8 cellular contexts compared by ENCODE assay signal in genomic region chr17:49995055-49995738, GRCh38. TPM values are rescaled to one million over a fixed set of nuclear protein-coding genes. Genes with fewer than 3 reads are reported as not detected.
DNase-seq lines count a peak whose midpoint lies in the region; ATAC-seq, FAIRE-seq and TF ChIP-seq lines count a peak whose summit lies in the region.

TSS of gene DLX3 (minus strand) at chr17:49995224. CDS start at chr17:49994998, 226 bp downstream.

- no peaks in the 10 kb centered on the region for H3K79me1 ChIP-seq in IMR-90 (ENCODE audit: low read depth in 1 of 2, low read length in 2 of 2)

- no peaks in the 10 kb centered on the region for H3K36me3 ChIP-seq in IMR-90 (ENCODE audit: control insufficient read depth, insufficient read depth, low read length)
- H3K36me3 ChIP-seq in duodenal mucosa (ENCODE audit: control insufficient read depth in 1 of 2, insufficient read depth in 2 of 2, low read length in 2 of 2): no peaks in the 10 kb centered on the region
- no peaks in the 10 kb centered on the region for H3K36me3 ChIP-seq in thymus (ENCODE audit: control insufficient read depth, insufficient read depth)

- H2AK9ac ChIP-seq in IMR-90 (replicated peaks; ENCODE audit: low read depth, low read length, poor library complexity): peak within 1 kb of the TSS; percentile 58

- H4K91ac ChIP-seq in IMR-90 (ENCODE audit: insufficient read depth, low read depth, low read length): no peak within 1 kb of the TSS

- peak; percentile 72 for ATAC-seq in IMR-90 (ENCODE audit: low read depth)

- no peak within 1 kb of the TSS for H3K4ac ChIP-seq in IMR-90 (ENCODE audit: low read depth, low read length)

- no TSS peak for BruUV-seq in IMR-90 (replicated peaks; lab: Mats Ljungman, UMichigan)

- in situ Hi-C loops in IMR-90 (cut with MboI; ENCODE audit: low sequenced_read_pairs): loop anchor here (5.0 to 10.0 kb wide), 3 partner anchors 133 to 423 kb away; partner anchors contain the start of gene SLC35B1

- H2BK5ac ChIP-seq in IMR-90 (ENCODE audit: low read depth, low read length, poor library complexity, severe bottlenecking): no peak within 1 kb of the TSS

- H3K4me2 ChIP-seq in IMR-90 (ENCODE audit: low read depth, low read length): peak within 1 kb of the TSS; percentile 44; the same call in 1 of the 2 replicates

- H3K56ac ChIP-seq in IMR-90 (ENCODE audit: extremely low read depth, insufficient read depth, low read length): no peak within 1 kb of the TSS

- H3K4me1 ChIP-seq in IMR-90 (ENCODE audit: control insufficient read depth, insufficient read depth, low read length): peaks cover 3% of the 10 kb centered on the region; the same call in 1 of the 2 replicates
- peaks cover 9 to 36% of the 10 kb centered on the region in 2 donors for H3K4me1 ChIP-seq in duodenal mucosa (ENCODE audit: control insufficient read depth in 1 of 2, insufficient read depth in 2 of 2, low read length in 2 of 2)
- H3K4me1 ChIP-seq in thymus (ENCODE audit: control insufficient read depth, insufficient read depth, low read length): peaks cover 3% of the 10 kb centered on the region

- WGBS in IMR-90 (ENCODE audit: extremely low coverage in 2 of 2, insufficient read length in 1 of 2), 2 experiments: 5% methylated on average over 4 of the region's 29 CpGs; no CpG with 5 or more reads in 1 of the 2 experiments
- WGBS in thymus: 8% methylated on average over 29 of the region's 29 CpGs

- no peak for TF ChIP-seq RAD21 in IMR-90 (IDR thresholded peaks at IDR 0.05; ENCODE audit: low read length)

- no peak for FAIRE-seq in GM12891 (lab: Jason Lieb, UNC)

- DNase-seq in COLO829 (ENCODE audit: low spot score): peak; percentile 65
- peak; percentile 62 for DNase-seq in IMR-90
- DNase-seq in SK-N-DZ (ENCODE audit: low spot score): peak; percentile 61
- peak; percentile 57 to 77 for DNase-seq in lung microvascular endothelial cell (ENCODE audit: low read depth in 2 of 2)
- no peak for DNase-seq in SW 1271 (lab: John Stamatoyannopoulos, UW)
- no peak for DNase-seq in GM12891 (ENCODE audit: insufficient read length, low spot score)

- no peak within 1 kb of the TSS for H2BK15ac ChIP-seq in IMR-90 (ENCODE audit: low read depth, low read length)

- TF ChIP-seq POLR2A in IMR-90 (IDR thresholded peaks at IDR 0.05; ENCODE audit: low read depth, low read length) (no peak), GM12891 (IDR thresholded peaks at IDR 0.05; ENCODE audit: low read depth, low read length) (no peak)

- no peak within 1 kb of the TSS for H3K18ac ChIP-seq in IMR-90 (ENCODE audit: low read depth, low read length)

- no peaks in the 10 kb centered on the region for H3K9me1 ChIP-seq in IMR-90 (ENCODE audit: insufficient read depth, low read length)

- no peak within 1 kb of the TSS for H2BK20ac ChIP-seq in IMR-90 (ENCODE audit: low read depth, low read length)

- no peak within 1 kb of the TSS for H3K14ac ChIP-seq in IMR-90 (replicated peaks; ENCODE audit: low read depth, low read length)

- dilution Hi-C loops in IMR-90 (cut with HindIII; ENCODE audit: low sequenced_read_pairs, unreplicated experiment): no loop called here

- intact Hi-C loops in IMR-90 (cut with micrococcal nuclease): loop anchor here (5.0 kb wide), 1 partner anchor 43 kb away; no protein-coding TSS in a partner anchor

- peak within 1 kb of the TSS; percentile 84 for H2AFZ ChIP-seq in IMR-90 (replicated peaks; ENCODE audit: low read length, poor library complexity)

- no peak within 1 kb of the TSS for H3K27ac ChIP-seq in IMR-90 (ENCODE audit: insufficient read depth, low read length)
- no peak within 1 kb of the TSS for H3K27ac ChIP-seq in duodenal mucosa (ENCODE audit: low read depth, low read length)
- no peak within 1 kb of the TSS for H3K27ac ChIP-seq in thymus (ENCODE audit: low read depth)

- H3K9me3 ChIP-seq in IMR-90 (ENCODE audit: control insufficient read depth, insufficient read depth, low read length) (peaks cover 2% of the 10 kb centered on the region; the same call in 1 of the 2 replicates), duodenal mucosa (ENCODE audit: control insufficient read depth in 1 of 2, low read length in 2 of 2) (no peaks in the 10 kb centered on the region), thymus (ENCODE audit: control insufficient read depth) (peaks cover 4% of the 10 kb centered on the region)

- CTCF ChIA-PET in IMR-90 (lab: Yijun Ruan, JAX): interaction anchor here (0.6 to 3.7 kb wide), 2 partner anchors 123 to 137 kb away, joined by 3 to 21 read pairs; no protein-coding TSS in a partner anchor

- POLR2A ChIA-PET in IMR-90 (lab: Charles Lee; ENCODE audit: unreplicated experiment): no interaction called here

- no peak within 1 kb of the TSS for H3K9ac ChIP-seq in IMR-90 (ENCODE audit: low read depth, low read length)
- H3K9ac ChIP-seq in duodenal mucosa (ENCODE audit: low read depth in 1 of 2, low read length in 2 of 2): no peak within 1 kb of the TSS

- peaks cover 7% of the 10 kb centered on the region; the same call in 1 of the 2 replicates for H4K20me1 ChIP-seq in IMR-90 (ENCODE audit: insufficient read depth, low read length)

- H4K8ac ChIP-seq in IMR-90 (ENCODE audit: low read depth in 2 of 2, low read length in 2 of 2): no peak within 1 kb of the TSS

- no peak within 1 kb of the TSS for H3K23ac ChIP-seq in IMR-90 (ENCODE audit: low read depth, low read length)

- H3K4me3 ChIP-seq in IMR-90 (ENCODE audit: insufficient read depth, low read depth, low read length) (no peak within 1 kb of the TSS), duodenal mucosa (ENCODE audit: low read depth in 1 of 2, low read length in 2 of 2) (peak within 1 kb of the TSS; percentile 11 to 55), thymus (ENCODE audit: low read length) (peak within 1 kb of the TSS; percentile 46)

- H2BK120ac ChIP-seq in IMR-90 (ENCODE audit: low read depth, low read length): no peak within 1 kb of the TSS

- no peak for TF ChIP-seq CTCF in IMR-90 (conservative IDR thresholded peaks at IDR 0.05; ENCODE audit: low read depth, low read length)

- no peak within 1 kb of the TSS for H4K5ac ChIP-seq in IMR-90 (ENCODE audit: low read depth, low read length)

- peaks cover 77% of the 10 kb centered on the region for H3K27me3 ChIP-seq in IMR-90 (ENCODE audit: control insufficient read depth, insufficient read depth, low read length)
- peaks cover 82 to 86% of the 10 kb centered on the region in 2 donors for H3K27me3 ChIP-seq in duodenal mucosa (ENCODE audit: control insufficient read depth in 1 of 2, insufficient read depth in 2 of 2, low read length in 2 of 2)
- peaks cover 72% of the 10 kb centered on the region for H3K27me3 ChIP-seq in thymus (ENCODE audit: control insufficient read depth, insufficient read depth)

- no peak within 1 kb of the TSS for H2AK5ac ChIP-seq in IMR-90 (ENCODE audit: low read depth, low read length)

TF ChIP-seq in IMR-90, 13 proteins besides CTCF, POLR2A, EP300 and RAD21 (continues in another document):
- TF ChIP-seq RFX5 (IDR thresholded peaks at IDR 0.05; ENCODE audit: low read depth, low read length): no peak
- no peak for TF ChIP-seq CEBPB (IDR thresholded peaks at IDR 0.05; ENCODE audit: low read depth, low read length)
- TF ChIP-seq FOS (IDR thresholded peaks at IDR 0.05; ENCODE audit: low read depth, low read length): no peak
- no peak for TF ChIP-seq MAFK (IDR thresholded peaks at IDR 0.05; ENCODE audit: low read depth, low read length)
- TF ChIP-seq BHLHE40 (IDR thresholded peaks at IDR 0.05; ENCODE audit: low read depth, low read length): no peak
- no peak for TF ChIP-seq MAZ (IDR thresholded peaks at IDR 0.05; ENCODE audit: borderline replicate concordance, low read depth, low read length)
- TF ChIP-seq CHD1 (IDR thresholded peaks at IDR 0.05; ENCODE audit: low read depth, low read length): no peak
- no peak for TF ChIP-seq SMC3 (IDR thresholded peaks at IDR 0.05; ENCODE audit: low read depth, low read length)
- no peak for TF ChIP-seq USF2 (IDR thresholded peaks at IDR 0.05; ENCODE audit: low read depth, low read length)
- TF ChIP-seq RCOR1 (IDR thresholded peaks at IDR 0.05; ENCODE audit: insufficient replicate concordance, low read length): no peak

TF ChIP-seq in GM12891, 5 proteins besides CTCF, POLR2A, EP300 and RAD21:
- TF ChIP-seq POLR2AphosphoS5 (IDR thresholded peaks at IDR 0.05; ENCODE audit: low read depth, low read length): no peak
- no peak for TF ChIP-seq PAX5 (IDR thresholded peaks at IDR 0.05; ENCODE audit: insufficient read depth, low read length, severe bottlenecking)
- no peak for TF ChIP-seq TAF1 (IDR thresholded peaks at IDR 0.05; ENCODE audit: low read depth, low read length)

RNA-seq across cellular contexts. Expression of gene DLX3, which starts in this region (rescaled TPM):
- total RNA-seq in IMR-90 (2012; rRNA removed): not detected in 2 replicates
- polyA plus RNA-seq in IMR-90 (2012; rRNA removed): not detected in 2 replicates
- not detected in 2 replicates for polyA plus RNA-seq in IMR-90 (2012; cell fraction: cytosol; rRNA removed)
- polyA plus RNA-seq in IMR-90 (2012; cell fraction: nucleus; rRNA removed; ENCODE audit: low replicate concordance): not detected in 2 replicates
- polyA plus RNA-seq in SK-N-DZ (2014; cell fraction: cytosol; rRNA removed): not detected in 2 replicates
- not detected in 2 replicates for polyA plus RNA-seq in SK-N-DZ (2014; cell fraction: nucleus; rRNA removed)
- total RNA-seq in lung microvascular endothelial cell: not detected in 2 replicates
- 1.1 TPM for polyA plus RNA-seq in thymus
- not detected for polyA plus RNA-seq in GM12891 (2012; ENCODE audit: low read depth, missing spikeins)

Comparison
In these comparisons a context has a peak if more than half of its experiments do, and no peak if none do; other contexts are left out.
1. Peak in DNase-seq, ATAC-seq and H3K4me2 ChIP-seq in IMR-90; RNA of the gene not detected or under 1 TPM.
2. Peak in DNase-seq in lung microvascular endothelial cell; RNA of the gene not detected or under 1 TPM.
3. DNase-seq: peak in COLO829 (single experiment) and SK-N-DZ (single experiment); none in SW 1271 (0 of 2) and GM12891 (single experiment).